19 cellular contexts compared by ENCODE assay signal in the genomic region with DNA sequence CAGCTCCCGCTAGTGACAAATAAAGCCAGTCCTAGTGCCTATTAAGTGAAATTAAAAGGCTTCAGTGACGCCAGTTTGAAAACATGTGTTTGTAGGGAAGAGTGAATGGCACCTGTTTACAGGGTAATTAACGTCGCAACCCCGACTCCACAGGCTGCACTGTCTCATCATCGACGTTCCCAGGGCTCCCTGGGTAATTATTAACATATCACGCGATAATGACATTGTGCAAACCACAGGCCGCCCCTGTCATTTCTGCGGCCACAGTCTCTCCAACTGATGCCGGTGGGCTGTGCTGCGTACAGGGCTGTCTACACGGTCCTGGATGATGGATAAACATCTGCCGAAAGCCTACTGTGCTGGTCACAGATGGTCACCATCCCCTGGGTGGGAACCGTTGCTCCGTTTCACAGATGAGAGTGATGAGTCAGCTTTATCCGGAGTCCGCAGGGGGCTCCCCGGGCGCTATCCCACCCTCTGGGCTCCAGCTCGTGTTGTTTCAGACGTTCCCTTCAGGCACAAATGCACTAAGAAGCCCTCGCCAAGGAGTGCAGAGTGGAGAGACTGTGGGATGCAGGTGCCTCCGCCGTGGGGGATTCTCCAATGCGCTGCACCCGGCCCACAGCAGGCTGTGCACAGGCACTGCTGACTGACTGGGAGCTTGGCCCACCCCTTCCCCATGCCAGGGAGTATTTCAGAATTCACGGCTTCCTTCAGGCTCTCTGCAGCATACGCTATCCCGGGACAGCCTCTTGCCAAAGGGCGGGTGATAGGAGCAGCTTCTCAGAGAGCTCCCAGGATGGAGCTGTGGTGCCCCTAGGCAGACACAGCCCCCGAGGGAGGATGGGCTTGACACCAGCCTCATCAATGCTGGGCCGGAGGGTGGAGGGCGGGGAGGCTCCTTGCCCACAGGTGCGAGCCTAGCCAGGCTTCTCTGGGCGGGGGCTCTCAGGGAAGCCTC.
A peak's percentile ranks its signal among the peaks of the same experiment; 100 is the strongest.
DNase-seq lines count a peak whose midpoint lies in the region; ATAC-seq and TF ChIP-seq lines count a peak whose summit lies in the region.
"Had no signal": no experiment of that assay in that cellular context is flagged by ENCODE, and none has a peak within 500 bp of the region (broad histone marks: within the 10 kb centered on the region; RNA-seq: fewer than 3 reads in every experiment).

No MANE protein-coding gene starts in this region.

- H3K9me3 Mint-ChIP-seq in natural killer cell treated with Interleukin-12 subunit alpha and Interleukin-12 subunit beta and Interleukin-15 and Interleukin-18, amount 100 ng/mL, for 72 hours: no peaks in the 10 kb centered on the region
- no peaks in the 10 kb centered on the region for H3K9me3 Mint-ChIP-seq in natural killer cell
- H3K9me3 Mint-ChIP-seq: activated T-helper 2 cell treated with anti-CD3 and anti-CD28 coated beads, Interferon-gamma antibody, Interleukin-2, Interleukin-4, amounts not matched to agents 10 μg/mL and 5 μg/mL and 100 μg/mL, durations not matched to agents 14 hours and 24 hours and 36 hours; CD8-positive, alpha-beta T cell had no signal

- TF ChIP-seq CTCF in natural killer cell (IDR thresholded peaks at IDR 0.05) (no peak), RWPE2 (IDR thresholded peaks at IDR 0.05; ENCODE audit: poor library complexity, severe bottlenecking) (no peak)

- peak overlapping the region; percentile 45 for H3K27ac ChIP-seq in RWPE2 (ENCODE audit: poor library complexity, severe bottlenecking)
- H3K27ac ChIP-seq in aorta (ENCODE audit: low read depth in 1 of 2, low read length in 2 of 2): no peak overlapping the region
- H3K27ac ChIP-seq: neutrophil, tibial nerve had no signal

- intact Hi-C loops in natural killer cell (cut with micrococcal nuclease): no loop called here
- intact Hi-C loops in aorta (cut with DNase I): no loop called here

- no peaks in the 10 kb centered on the region for H3K27me3 ChIP-seq in RWPE2 (ENCODE audit: insufficient read depth, poor library complexity, severe bottlenecking)
- no peaks in the 10 kb centered on the region for H3K27me3 ChIP-seq in aorta (ENCODE audit: control insufficient read depth in 1 of 2, insufficient read depth in 2 of 2, low read length in 1 of 2)
- H3K27me3 ChIP-seq: neutrophil, tibial nerve had no signal

- no peak overlapping the region for H3K27ac Mint-ChIP-seq in natural killer cell treated with Interleukin-12 subunit alpha and Interleukin-12 subunit beta and Interleukin-15 and Interleukin-18, amount 100 ng/mL, for 72 hours
- H3K27ac Mint-ChIP-seq in natural killer cell: no peak overlapping the region
- H3K27ac Mint-ChIP-seq: activated T-helper 2 cell treated with anti-CD3 and anti-CD28 coated beads, Interferon-gamma antibody, Interleukin-2, Interleukin-4, amounts not matched to agents 10 μg/mL and 5 μg/mL and 100 μg/mL, durations not matched to agents 14 hours and 24 hours and 36 hours; CD8-positive, alpha-beta T cell had no signal

- H3K4me1 ChIP-seq in RWPE2 (ENCODE audit: insufficient read depth, poor library complexity, severe bottlenecking) (peaks cover 12% of the 10 kb centered on the region), aorta (ENCODE audit: control insufficient read depth in 1 of 2, insufficient read depth in 2 of 2, low read length in 2 of 2) (no peaks in the 10 kb centered on the region)
- H3K4me1 ChIP-seq: HAP-1 had no signal

- H3K9me3 ChIP-seq in RWPE2 (ENCODE audit: severe bottlenecking) (peaks cover 2% of the 10 kb centered on the region), aorta (ENCODE audit: control insufficient read depth, low read length) (no peaks in the 10 kb centered on the region)
- H3K9me3 ChIP-seq: HAP-1, neutrophil, tibial nerve had no signal

- H3K36me3 ChIP-seq in RWPE2 (ENCODE audit: low read depth) (no peaks in the 10 kb centered on the region), aorta (ENCODE audit: control insufficient read depth in 1 of 2, insufficient read depth in 2 of 2, low read length in 1 of 2) (no peaks in the 10 kb centered on the region)
- H3K36me3 ChIP-seq: HAP-1, neutrophil, tibial nerve had no signal

- H3K27me3 Mint-ChIP-seq in natural killer cell treated with Interleukin-12 subunit alpha and Interleukin-12 subunit beta and Interleukin-15 and Interleukin-18, amount 100 ng/mL, for 72 hours: peaks cover 0 to 2% of the 10 kb centered on the region in 2 donors
- H3K27me3 Mint-ChIP-seq in natural killer cell (ENCODE audit: low read depth in 2 of 2): no peaks in the 10 kb centered on the region

- no peak overlapping the region for H3K4me3 Mint-ChIP-seq in natural killer cell treated with Interleukin-12 subunit alpha and Interleukin-12 subunit beta and Interleukin-15 and Interleukin-18, amount 100 ng/mL, for 72 hours
- no peak overlapping the region for H3K4me3 Mint-ChIP-seq in natural killer cell
- H3K4me3 Mint-ChIP-seq: CD8-positive, alpha-beta T cell had no signal

- peak; percentile 21 to 36 for ATAC-seq in natural killer cell treated with Interleukin-12 subunit alpha and Interleukin-12 subunit beta and Interleukin-15 and Interleukin-18, amount 100 ng/mL, for 72 hours
- ATAC-seq in natural killer cell: no peak
- no peak for ATAC-seq in RWPE2 (ENCODE audit: low read depth)
- peak; percentile 54 for ATAC-seq in left lobe of liver
- ATAC-seq in aorta (ENCODE audit: low FRiP score): peak; percentile 36
- no peak for ATAC-seq in HG03139 (IDR thresholded peaks at IDR 0.05; ENCODE audit: unreplicated experiment)
- ATAC-seq: CD8-positive, alpha-beta T cell had no signal

- H3K4me1 Mint-ChIP-seq in natural killer cell treated with Interleukin-12 subunit alpha and Interleukin-12 subunit beta and Interleukin-15 and Interleukin-18, amount 100 ng/mL, for 72 hours (ENCODE audit: low read depth in 2 of 2): peaks cover 0 to 3% of the 10 kb centered on the region in 2 donors
- H3K4me1 Mint-ChIP-seq in natural killer cell: no peaks in the 10 kb centered on the region

- H3K4me3 ChIP-seq in RWPE2 (ENCODE audit: severe bottlenecking) (no peak overlapping the region), aorta (ENCODE audit: low read length in 2 of 2) (no peak overlapping the region)
- H3K4me3 ChIP-seq: HAP-1, tibial nerve had no signal

- DNase-seq in natural killer cell treated with Interleukin-12 subunit alpha and Interleukin-12 subunit beta and Interleukin-15 and Interleukin-18, amount 100 ng/mL, for 72 hours (ENCODE audit: low spot score): no peak
- DNase-seq in natural killer cell (no peak), RWPE2 (ENCODE audit: low spot score) (no peak), left lobe of liver (ENCODE audit: low spot score) (no peak), aorta (peak in 1 of 2 donors; percentile 31), DMS153 (lab: John Stamatoyannopoulos, UW) (no peak)
- no peak for DNase-seq in activated T-cell treated with anti-CD3 and anti-CD28 coated beads, Interleukin-2, amount 50 U/mL, for 1 hour
- DNase-seq: activated CD8-positive, alpha-beta memory T cell treated with anti-CD3 and anti-CD28 coated beads for 24 hours; CD8-positive, alpha-beta T cell; erythroblast; MM.1S; NCI-H510A; stimulated activated CD4-positive, alpha-beta T cell treated with anti-CD3 and anti-CD28 coated beads, Interleukin-2, amount 100 ng/mL, for 48 hours; stimulated activated CD8-positive, alpha-beta memory T cell treated with anti-CD3 and anti-CD28 coated beads, Interleukin-4, amount 100 ng/mL, for 48 hours had no signal

- 93% methylated on average over 37 of the region's 37 CpGs for WGBS in aorta, 2 donors

- no peaks in the 10 kb centered on the region for H3K36me3 Mint-ChIP-seq in natural killer cell treated with Interleukin-12 subunit alpha and Interleukin-12 subunit beta and Interleukin-15 and Interleukin-18, amount 100 ng/mL, for 72 hours
- H3K36me3 Mint-ChIP-seq in natural killer cell: no peaks in the 10 kb centered on the region
- H3K36me3 Mint-ChIP-seq: CD8-positive, alpha-beta T cell had no signal

Comparison
In these comparisons a context has a peak if more than half of its experiments do, and no peak if none do; other contexts are left out.
1. ATAC-seq: peak in natural killer cell treated with Interleukin-12 subunit alpha and Interleukin-12 subunit beta and Interleukin-15 and Interleukin-18, amount 100 ng/mL, for 72 hours (2 of 2), left lobe of liver (single experiment) and aorta (single experiment); none in natural killer cell (0 of 3), RWPE2 (single experiment) and HG03139 (single experiment).